In genomic region chr1:113782451-113782850, GRCh38 we compare ENCODE assay signal across 16 cellular contexts. TPM values are rescaled to one million over a fixed set of nuclear protein-coding genes. Genes with fewer than 3 reads are reported as not detected.
DNase-seq lines count a peak whose midpoint lies in the region; TF ChIP-seq lines count a peak whose summit lies in the region.
"Had no signal": no experiment of that assay in that cellular context is flagged by ENCODE, and none has a peak within 500 bp of the region (broad histone marks: within the 10 kb centered on the region; RNA-seq: fewer than 3 reads in every experiment).

No MANE protein-coding gene starts in this region.

- H3K9me3 Mint-ChIP-seq in T-helper 2 cell treated with Interferon-gamma antibody and Interleukin-4, amounts not matched to agents 5 μg/mL and 100 μg/mL, for 36 hours: peaks cover 5% of the 10 kb centered on the region
- H3K9me3 Mint-ChIP-seq in activated T-helper 2 cell treated with anti-CD3 and anti-CD28 coated beads, Interferon-gamma antibody, Interleukin-2, Interleukin-4, amounts not matched to agents 10 μg/mL and 5 μg/mL and 100 μg/mL, durations not matched to agents 14 hours and 24 hours and 36 hours: peaks cover 4% of the 10 kb centered on the region
- H3K9me3 Mint-ChIP-seq in osteocyte (ENCODE audit: unreplicated experiment): peaks cover 4% of the 10 kb centered on the region

- no peak overlapping the region for H3K9ac ChIP-seq in KMS-11

- peaks cover 46% of the 10 kb centered on the region for H3K4me1 Mint-ChIP-seq in T-helper 2 cell treated with Interferon-gamma antibody and Interleukin-4, amounts not matched to agents 5 μg/mL and 100 μg/mL, for 36 hours (ENCODE audit: low read depth)
- peaks cover 26% of the 10 kb centered on the region for H3K4me1 Mint-ChIP-seq in activated T-helper 2 cell treated with anti-CD3 and anti-CD28 coated beads, Interferon-gamma antibody, Interleukin-2, Interleukin-4, amounts not matched to agents 10 μg/mL and 5 μg/mL and 100 μg/mL, durations not matched to agents 14 hours and 24 hours and 36 hours (ENCODE audit: low read depth)
- peaks cover 24% of the 10 kb centered on the region for H3K4me1 Mint-ChIP-seq in osteocyte (ENCODE audit: unreplicated experiment)

- no peaks in the 10 kb centered on the region for H3K36me3 ChIP-seq in KMS-11 (ENCODE audit: insufficient read depth)
- H3K36me3 ChIP-seq in PC-9 (ENCODE audit: low read depth): 0 out of 2 replicates have a peak, but pooled peaks cover 4% of the 10 kb centered on the region
- H3K36me3 ChIP-seq in SJCRH30: no peaks in the 10 kb centered on the region; the same call in 1 of the 2 replicates

- H3K4me3 Mint-ChIP-seq in T-helper 2 cell treated with Interferon-gamma antibody and Interleukin-4, amounts not matched to agents 5 μg/mL and 100 μg/mL, for 36 hours: peak overlapping the region; percentile 84
- H3K4me3 Mint-ChIP-seq in activated T-helper 2 cell treated with anti-CD3 and anti-CD28 coated beads, Interferon-gamma antibody, Interleukin-2, Interleukin-4, amounts not matched to agents 10 μg/mL and 5 μg/mL and 100 μg/mL, durations not matched to agents 14 hours and 24 hours and 36 hours (ENCODE audit: low read depth): no peak overlapping the region
- no peak overlapping the region for H3K4me3 Mint-ChIP-seq in osteocyte (ENCODE audit: unreplicated experiment)

- in situ Hi-C loops in GM13977 (cut with MboI; ENCODE audit: low pct_unique_long_range_greater_than_20kb, low sequenced_read_pairs, unreplicated experiment): no loop called here

- CTCF ChIA-PET in PC-9 (lab: Charles Lee): no interaction called here

- peaks cover 6% of the 10 kb centered on the region for H3F3A ChIP-seq in PC-9 (ENCODE audit: insufficient read depth, low read depth)

- H2AFZ ChIP-seq in KMS-11 (ENCODE audit: low read depth): no peak overlapping the region
- no peak overlapping the region for H2AFZ ChIP-seq in PC-9

- TF ChIP-seq CTCF in KMS-11 (conservative IDR thresholded peaks at IDR 0.05; ENCODE audit: low read depth, low read length): no peak
- no peak for TF ChIP-seq CTCF in osteocyte (IDR thresholded peaks at IDR 0.05)
- no peak for TF ChIP-seq CTCF in PC-9 (conservative IDR thresholded peaks at IDR 0.05)
- no peak for TF ChIP-seq CTCF in GM13977 (IDR thresholded peaks at IDR 0.05; ENCODE audit: extremely low read depth, insufficient read depth, missing control alignments)

- peak overlapping the region; percentile 98 for H3K27ac Mint-ChIP-seq in T-helper 2 cell treated with Interferon-gamma antibody and Interleukin-4, amounts not matched to agents 5 μg/mL and 100 μg/mL, for 36 hours
- H3K27ac Mint-ChIP-seq in activated T-helper 2 cell treated with anti-CD3 and anti-CD28 coated beads, Interferon-gamma antibody, Interleukin-2, Interleukin-4, amounts not matched to agents 10 μg/mL and 5 μg/mL and 100 μg/mL, durations not matched to agents 14 hours and 24 hours and 36 hours: peak overlapping the region; percentile 94
- peak overlapping the region; percentile 51 for H3K27ac Mint-ChIP-seq in osteocyte (ENCODE audit: unreplicated experiment)

- H3K4me2 ChIP-seq in KMS-11 (0 out of 2 replicates have a peak overlapping the region, but pooled peaks have one; percentile 36), PC-9 (no peak overlapping the region)

- H3K79me2 ChIP-seq in KMS-11 (ENCODE audit: insufficient read depth, low read depth) (no peaks in the 10 kb centered on the region; the same call in 1 of the 2 replicates), PC-9 (ENCODE audit: low read depth) (peaks cover 85% of the 10 kb centered on the region)

- no TSS peak for BruUV-seq in PC-9 (replicated peaks; lab: Mats Ljungman, UMichigan)

- intact Hi-C loops in activated T-helper 2 cell treated with anti-CD3 and anti-CD28 coated beads, Interferon-gamma antibody, Interleukin-2, Interleukin-4, amounts not matched to agents 10 μg/mL and 5 μg/mL and 100 μg/mL, durations not matched to agents 14 hours and 24 hours and 36 hours (cut with micrococcal nuclease): loop anchor here (2.0 to 10.0 kb wide), 3 partner anchors 148 to 1078 kb away; partner anchors contain the start of genes MAGI3 and RHOC
- intact Hi-C loops in PC-9 (cut with micrococcal nuclease; ENCODE audit: unreplicated experiment): no loop called here

- no peaks in the 10 kb centered on the region for H3K9me2 ChIP-seq in PC-9 (ENCODE audit: insufficient read depth)

- peaks cover 28% of the 10 kb centered on the region for H3K36me3 Mint-ChIP-seq in T-helper 2 cell treated with Interferon-gamma antibody and Interleukin-4, amounts not matched to agents 5 μg/mL and 100 μg/mL, for 36 hours (ENCODE audit: low read depth)
- H3K36me3 Mint-ChIP-seq in activated T-helper 2 cell treated with anti-CD3 and anti-CD28 coated beads, Interferon-gamma antibody, Interleukin-2, Interleukin-4, amounts not matched to agents 10 μg/mL and 5 μg/mL and 100 μg/mL, durations not matched to agents 14 hours and 24 hours and 36 hours (ENCODE audit: low read depth): peaks cover 22% of the 10 kb centered on the region
- peaks cover 7% of the 10 kb centered on the region for H3K36me3 Mint-ChIP-seq in osteocyte (ENCODE audit: unreplicated experiment)

- no peak overlapping the region for H3K4me3 ChIP-seq in KMS-11 (IDR thresholded peaks at IDR 0.05; ENCODE audit: insufficient read depth, low read depth, low read length)
- no peak overlapping the region for H3K4me3 ChIP-seq in PC-9
- no peak overlapping the region for H3K4me3 ChIP-seq in SJCRH30
- H3K4me3 ChIP-seq: mucosa of descending colon had no signal

- H3K4me1 ChIP-seq in KMS-11 (ENCODE audit: low read depth, poor library complexity, severe bottlenecking): peaks cover 90% of the 10 kb centered on the region
- H3K4me1 ChIP-seq in PC-9 (replicated peaks; ENCODE audit: insufficient read depth): peaks cover 21% of the 10 kb centered on the region
- peaks cover 15% of the 10 kb centered on the region for H3K4me1 ChIP-seq in SJCRH30

- H3K9me3 ChIP-seq in PC-9 (ENCODE audit: insufficient read depth, low read depth) (no peaks in the 10 kb centered on the region), SJCRH30 (replicated peaks) (no peaks in the 10 kb centered on the region)
- H3K9me3 ChIP-seq: mucosa of descending colon had no signal

- H3K27ac ChIP-seq in KMS-11 (no peak overlapping the region), PC-9 (no peak overlapping the region), SJCRH30 (no peak overlapping the region)

- H4K20me1 ChIP-seq in KMS-11 (ENCODE audit: insufficient read depth): 0 out of 2 replicates have a peak, but pooled peaks cover 5% of the 10 kb centered on the region
- peaks cover 18% of the 10 kb centered on the region for H4K20me1 ChIP-seq in PC-9 (ENCODE audit: insufficient read depth)

- no peaks in the 10 kb centered on the region for H3K27me3 Mint-ChIP-seq in T-helper 2 cell treated with Interferon-gamma antibody and Interleukin-4, amounts not matched to agents 5 μg/mL and 100 μg/mL, for 36 hours (ENCODE audit: low read depth)
- no peaks in the 10 kb centered on the region for H3K27me3 Mint-ChIP-seq in activated T-helper 2 cell treated with anti-CD3 and anti-CD28 coated beads, Interferon-gamma antibody, Interleukin-2, Interleukin-4, amounts not matched to agents 10 μg/mL and 5 μg/mL and 100 μg/mL, durations not matched to agents 14 hours and 24 hours and 36 hours (ENCODE audit: low read depth)
- no peaks in the 10 kb centered on the region for H3K27me3 Mint-ChIP-seq in osteocyte (ENCODE audit: unreplicated experiment)

- no peak for DNase-seq in T-helper 2 cell treated with Interferon-gamma antibody and Interleukin-4, amounts not matched to agents 5 μg/mL and 100 μg/mL, for 36 hours (ENCODE audit: low spot score)
- DNase-seq in T-helper 2 cell (no peak), osteocyte (ENCODE audit: extremely low spot score, unreplicated experiment) (no peak), PC-9 (no peak), GM13977 (ENCODE audit: low spot score) (no peak), SJCRH30 (no peak)
- DNase-seq in activated T-helper 2 cell treated with anti-CD3 and anti-CD28 coated beads, Interferon-gamma antibody, Interleukin-2, Interleukin-4, amounts not matched to agents 10 μg/mL and 5 μg/mL and 100 μg/mL, durations not matched to agents 14 hours and 24 hours and 36 hours (ENCODE audit: low spot score): no peak
- DNase-seq: activated CD4-positive, CD25-positive, alpha-beta regulatory T cell treated with anti-CD3 and anti-CD28 coated beads, Interleukin-2, amount 50 U/mL, for 72 hours; aorta; head of caudate nucleus; KG1; mucosa of descending colon; NCI-H146; PC-3; stimulated activated CD4-positive, alpha-beta T cell treated with anti-CD3 and anti-CD28 coated beads, Interleukin-12 subunit alpha, Interleukin-12 subunit beta, amount 100 ng/mL, for 4 hours had no signal

- POLR2A ChIA-PET in PC-9 (lab: Charles Lee; ENCODE audit: unreplicated experiment): no interaction called here

- H3K27me3 ChIP-seq in KMS-11 (ENCODE audit: insufficient read depth, low read depth) (no peaks in the 10 kb centered on the region), PC-9 (ENCODE audit: insufficient read depth, low read depth) (no peaks in the 10 kb centered on the region), SJCRH30 (no peaks in the 10 kb centered on the region)

RNA-seq across cellular contexts. Expression of gene PHTF1, which starts 23.2 kb away (rescaled TPM):
- 22.0 and 22.5 TPM in 2 replicates for total RNA-seq in activated T-helper 2 cell treated with anti-CD3 and anti-CD28 coated beads, Interferon-gamma antibody, Interleukin-2, Interleukin-4, amounts not matched to agents 10 μg/mL and 5 μg/mL and 100 μg/mL, durations not matched to agents 14 hours and 24 hours and 36 hours
- total RNA-seq in osteocyte (25.8 and 30.4 TPM in 2 replicates), PC-9 (2021) (46.2 and 61.2 TPM in 2 replicates)
- 35.7 and 38.0 TPM in 2 replicates for total RNA-seq in SJCRH30 (2014; rRNA removed; shearing (Covaris generic))

RNA-seq across cellular contexts. Expression of gene RSBN1, which starts 29.8 kb away (rescaled TPM):
- total RNA-seq in activated T-helper 2 cell treated with anti-CD3 and anti-CD28 coated beads, Interferon-gamma antibody, Interleukin-2, Interleukin-4, amounts not matched to agents 10 μg/mL and 5 μg/mL and 100 μg/mL, durations not matched to agents 14 hours and 24 hours and 36 hours: 21.5 and 23.4 TPM in 2 replicates
- 15.2 and 17.0 TPM in 2 replicates for total RNA-seq in osteocyte
- total RNA-seq in PC-9 (2021): 11.3 and 12.3 TPM in 2 replicates
- 16.6 and 18.5 TPM in 2 replicates for total RNA-seq in SJCRH30 (2014; rRNA removed; shearing (Covaris generic))
